Comparison of ENCODE assay signal across 9 cellular contexts in genomic region chr2:46569061-46569560, GRCh38. TPM values are rescaled to one million over a fixed set of nuclear protein-coding genes. Genes with fewer than 3 reads are reported as not detected.
DNase-seq lines count a peak whose midpoint lies in the region; ATAC-seq and TF ChIP-seq lines count a peak whose summit lies in the region.
"Had no signal": no experiment of that assay in that cellular context is flagged by ENCODE, and none has a peak within 500 bp of the region (broad histone marks: within the 10 kb centered on the region; RNA-seq: fewer than 3 reads in every experiment).

No MANE protein-coding gene starts in this region.

- no peak for TF ChIP-seq CTCF in neural progenitor cell (IDR thresholded peaks at IDR 0.05)

- peaks cover 2% of the 10 kb centered on the region for H3K36me3 Mint-ChIP-seq in activated naive CD8-positive, alpha-beta T cell treated with anti-CD3 and anti-CD28 coated beads, Interleukin-2, amount 50 U/mL, for 24 hours (ENCODE audit: low read depth)
- H3K36me3 Mint-ChIP-seq in activated T-helper 17 cell treated with anti-CD3 and anti-CD28 coated beads, Interleukin-2, amount 50 U/mL, for 72 hours (ENCODE audit: low read depth): no peaks in the 10 kb centered on the region
- peaks cover 3% of the 10 kb centered on the region for H3K36me3 Mint-ChIP-seq in neural progenitor cell

- H3K27me3 ChIP-seq in mucosa of rectum (ENCODE audit: control insufficient read depth in 2 of 2, insufficient read depth in 2 of 2, low read length in 2 of 2) (no peaks in the 10 kb centered on the region), neural progenitor cell (no peaks in the 10 kb centered on the region)

- no peaks in the 10 kb centered on the region for H3F3A ChIP-seq in neural progenitor cell (ENCODE audit: low read depth)

- no peak overlapping the region for H3K9ac ChIP-seq in mucosa of rectum (ENCODE audit: low read depth in 1 of 2, low read length in 2 of 2)
- no peak overlapping the region for H3K9ac ChIP-seq in neural progenitor cell

- H3K9me3 ChIP-seq in mucosa of rectum (ENCODE audit: control insufficient read depth in 2 of 2, low read length in 2 of 2) (no peaks in the 10 kb centered on the region), neural progenitor cell (ENCODE audit: low read depth) (no peaks in the 10 kb centered on the region)

- no peak for DNase-seq in activated naive CD8-positive, alpha-beta T cell treated with anti-CD3 and anti-CD28 coated beads, Interleukin-2, amount 50 U/mL, for 24 hours
- DNase-seq in neural progenitor cell (ENCODE audit: low spot score) (no peak), HuH-7.5 (ENCODE audit: low spot score) (no peak)
- no peak for DNase-seq in central memory CD4-positive, alpha-beta T cell

- H2AFZ ChIP-seq in neural progenitor cell (replicated peaks): no peak overlapping the region

- H3K36me3 ChIP-seq in mucosa of rectum (ENCODE audit: control insufficient read depth in 2 of 2, insufficient read depth in 2 of 2, low read length in 2 of 2): no peaks in the 10 kb centered on the region
- no peaks in the 10 kb centered on the region for H3K36me3 ChIP-seq in neural progenitor cell

- peaks cover 38% of the 10 kb centered on the region for H3K4me1 Mint-ChIP-seq in activated naive CD8-positive, alpha-beta T cell treated with anti-CD3 and anti-CD28 coated beads, Interleukin-2, amount 50 U/mL, for 24 hours
- no peaks in the 10 kb centered on the region for H3K4me1 Mint-ChIP-seq in activated T-helper 17 cell treated with anti-CD3 and anti-CD28 coated beads, Interleukin-2, amount 50 U/mL, for 72 hours
- H3K4me1 Mint-ChIP-seq in neural progenitor cell: peaks cover 6% of the 10 kb centered on the region

- H3K27me3 Mint-ChIP-seq in activated naive CD8-positive, alpha-beta T cell treated with anti-CD3 and anti-CD28 coated beads, Interleukin-2, amount 50 U/mL, for 24 hours: no peaks in the 10 kb centered on the region
- no peaks in the 10 kb centered on the region for H3K27me3 Mint-ChIP-seq in activated T-helper 17 cell treated with anti-CD3 and anti-CD28 coated beads, Interleukin-2, amount 50 U/mL, for 72 hours
- H3K27me3 Mint-ChIP-seq in neural progenitor cell (ENCODE audit: insufficient read depth, low read depth): no peaks in the 10 kb centered on the region
- H3K27me3 Mint-ChIP-seq: T-cell had no signal

- peaks cover 8 to 14% of the 10 kb centered on the region in 2 donors for H3K4me1 ChIP-seq in mucosa of rectum (ENCODE audit: control insufficient read depth in 2 of 2, insufficient read depth in 2 of 2, low read length in 2 of 2)
- H3K4me1 ChIP-seq in neural progenitor cell: no peaks in the 10 kb centered on the region

- no peaks in the 10 kb centered on the region for H4K20me1 ChIP-seq in neural progenitor cell (ENCODE audit: low read depth)

- H3K9me3 Mint-ChIP-seq in activated naive CD8-positive, alpha-beta T cell treated with anti-CD3 and anti-CD28 coated beads, Interleukin-2, amount 50 U/mL, for 24 hours: no peaks in the 10 kb centered on the region
- H3K9me3 Mint-ChIP-seq in activated T-helper 17 cell treated with anti-CD3 and anti-CD28 coated beads, Interleukin-2, amount 50 U/mL, for 72 hours: no peaks in the 10 kb centered on the region
- no peaks in the 10 kb centered on the region for H3K9me3 Mint-ChIP-seq in neural progenitor cell
- H3K9me3 Mint-ChIP-seq: T-cell had no signal

- peak overlapping the region; percentile 5 for H3K4me3 Mint-ChIP-seq in activated naive CD8-positive, alpha-beta T cell treated with anti-CD3 and anti-CD28 coated beads, Interleukin-2, amount 50 U/mL, for 24 hours
- H3K4me3 Mint-ChIP-seq in activated T-helper 17 cell treated with anti-CD3 and anti-CD28 coated beads, Interleukin-2, amount 50 U/mL, for 72 hours: no peak overlapping the region
- no peak overlapping the region for H3K4me3 Mint-ChIP-seq in neural progenitor cell

- TF ChIP-seq POLR2A in GM19099 (IDR thresholded peaks at IDR 0.05; ENCODE audit: extremely low read depth, insufficient read length, low read depth): peak; percentile 69

- H3K27ac Mint-ChIP-seq in activated naive CD8-positive, alpha-beta T cell treated with anti-CD3 and anti-CD28 coated beads, Interleukin-2, amount 50 U/mL, for 24 hours: peak overlapping the region; percentile 72
- H3K27ac Mint-ChIP-seq in activated T-helper 17 cell treated with anti-CD3 and anti-CD28 coated beads, Interleukin-2, amount 50 U/mL, for 72 hours: no peak overlapping the region
- H3K27ac Mint-ChIP-seq in neural progenitor cell: no peak overlapping the region

- H3K4me3 ChIP-seq in mucosa of rectum (ENCODE audit: low read length in 2 of 2) (peak overlapping the region in 1 of 2 donors; percentile 26), neural progenitor cell (no peak overlapping the region)

- H3K4me2 ChIP-seq in neural progenitor cell: no peak overlapping the region

- ATAC-seq in HG03108 (IDR thresholded peaks at IDR 0.05; ENCODE audit: unreplicated experiment): peak; percentile 66
- ATAC-seq in activated naive CD8-positive, alpha-beta T cell treated with anti-CD3 and anti-CD28 coated beads, Interleukin-2, amount 50 U/mL, for 24 hours: peak; percentile 36
- ATAC-seq in activated T-helper 17 cell treated with anti-CD3 and anti-CD28 coated beads, Interleukin-2, amount 50 U/mL, for 72 hours (replicated peaks): no peak
- ATAC-seq: T-cell had no signal

- H3K27ac ChIP-seq in mucosa of rectum (ENCODE audit: low read depth in 2 of 2, low read length in 2 of 2): peak overlapping the region; percentile 71 to 76
- no peak overlapping the region for H3K27ac ChIP-seq in neural progenitor cell

- H3K79me2 ChIP-seq in neural progenitor cell (ENCODE audit: low read depth): no peaks in the 10 kb centered on the region

RNA-seq across cellular contexts. Expression of gene ATP6V1E2, which starts 26.7 kb away (rescaled TPM):
- 1 to 10 TPM; 2.2 to 5.2 TPM for total RNA-seq in activated T-helper 17 cell treated with anti-CD3 and anti-CD28 coated beads, Interleukin-2, amount 50 U/mL, for 72 hours
- 1.9 and 3.6 TPM in 2 replicates for total RNA-seq in neural progenitor cell (ENCODE audit: low replicate concordance)

RNA-seq across cellular contexts. Expression of gene RHOQ, which starts 26.8 kb away (rescaled TPM):
- 1 to 10 TPM; 5.2 to 8.4 TPM for total RNA-seq in activated T-helper 17 cell treated with anti-CD3 and anti-CD28 coated beads, Interleukin-2, amount 50 U/mL, for 72 hours
- total RNA-seq in neural progenitor cell (ENCODE audit: low replicate concordance): 17.4 and 20.8 TPM in 2 replicates

RNA-seq across cellular contexts. Expression of gene PIGF, which starts 47.7 kb away (rescaled TPM):
- total RNA-seq in activated T-helper 17 cell treated with anti-CD3 and anti-CD28 coated beads, Interleukin-2, amount 50 U/mL, for 72 hours: 10 to 100 TPM; 22.8 to 36.1 TPM
- 56.8 and 66.4 TPM in 2 replicates for total RNA-seq in neural progenitor cell (ENCODE audit: low replicate concordance)

RNA-seq across cellular contexts. Expression of gene CRIPT, which starts 47.9 kb away (rescaled TPM):
- 10 to 100 TPM; 10.3 to 13.3 TPM for total RNA-seq in activated T-helper 17 cell treated with anti-CD3 and anti-CD28 coated beads, Interleukin-2, amount 50 U/mL, for 72 hours
- 20.9 and 27.6 TPM in 2 replicates for total RNA-seq in neural progenitor cell (ENCODE audit: low replicate concordance)
